Comparison of ENCODE assay signal across 1 cellular context in the genomic region with DNA sequence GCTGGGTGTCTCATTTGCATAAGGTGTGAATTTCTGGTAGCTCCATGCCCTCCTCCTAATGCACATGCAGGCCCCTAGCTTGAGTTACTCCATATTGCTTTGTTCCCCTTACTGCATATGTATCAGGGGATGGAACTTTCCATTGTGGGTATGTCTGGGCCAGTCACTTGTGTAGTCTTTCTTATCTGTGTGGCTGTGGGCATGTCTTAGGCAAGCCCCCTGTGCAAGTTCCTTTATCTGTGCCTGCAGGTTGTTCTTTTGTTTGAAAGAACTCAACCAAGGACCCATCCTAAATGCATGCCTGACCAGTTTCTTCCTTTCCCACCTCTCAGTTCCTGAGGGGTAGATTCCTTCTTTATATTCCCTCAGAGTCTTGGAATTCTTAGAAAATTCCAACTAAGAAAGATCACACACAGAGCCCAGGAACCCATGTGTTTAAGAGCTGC.
TF ChIP-seq lines count a peak whose summit lies in the region.

No MANE protein-coding gene starts in this region.

TF ChIP-seq in K562, 482 proteins besides CTCF, POLR2A, EP300 and RAD21 (continued from another document and continues in another):
- TF ChIP-seq WHSC1 (IDR thresholded peaks at IDR 0.05; ENCODE audit: low read length) (no peak), CBX3 (IDR thresholded peaks at IDR 0.05; ENCODE audit: borderline replicate concordance in 1 of 2, low read length in 2 of 2) (no peak), ZNF445 (CRISPR knock-in tag; IDR thresholded peaks at IDR 0.05; ENCODE audit: low read depth) (no peak; the same call in 1 of the 2 replicates), ZBTB8A (IDR thresholded peaks at IDR 0.05; ENCODE audit: partially characterized antibody) (no peak), YY1 (IDR thresholded peaks at IDR 0.05; ENCODE audit: borderline replicate concordance in 1 of 3, control insufficient read depth in 1 of 3, extremely low read depth in 1 of 3, insufficient read depth in 3 of 3, insufficient read length in 1 of 3, insufficient replicate concordance in 2 of 3, low read depth in 1 of 3, low read length in 2 of 3) (no peak), TAF15 (IDR thresholded peaks at IDR 0.05; ENCODE audit: low read depth, low read length) (no peak), HMG20B (CRISPR knock-in tag; IDR thresholded peaks at IDR 0.05) (no peak), ZNF668 (CRISPR knock-in tag; IDR thresholded peaks at IDR 0.05) (no peak; the same call in 1 of the 2 replicates), HLTF (IDR thresholded peaks at IDR 0.05) (no peak), PRMT5 (CRISPR knock-in tag; IDR thresholded peaks at IDR 0.05) (no peak), TAF7 (tag; IDR thresholded peaks at IDR 0.05) (no peak), RUNX1 (IDR thresholded peaks at IDR 0.05; ENCODE audit: low read depth) (no peak), ZNF696 (CRISPR knock-in tag; conservative IDR thresholded peaks at IDR 0.05) (no peak), ZNF165 (CRISPR knock-in tag; IDR thresholded peaks at IDR 0.05; ENCODE audit: borderline replicate concordance) (no peak), PTRF (tag; IDR thresholded peaks at IDR 0.05) (peak; percentile 34; the same call in 1 of the 2 replicates), CBFA2T2 (conservative IDR thresholded peaks at IDR 0.05) (peak; percentile 22; the same call in 1 of the 2 replicates), BHLHE40 (IDR thresholded peaks at IDR 0.05; ENCODE audit: low read length) (no peak), SMAD2 (IDR thresholded peaks at IDR 0.05; ENCODE audit: low read depth, low read length) (no peak), ZNF3 (CRISPR knock-in tag; IDR thresholded peaks at IDR 0.05) (no peak), XRCC3 (IDR thresholded peaks at IDR 0.05) (no peak), DACH1 (IDR thresholded peaks at IDR 0.05; ENCODE audit: partially characterized antibody) (no peak), XRCC4 (IDR thresholded peaks at IDR 0.05; ENCODE audit: extremely low read depth, insufficient read depth, insufficient read length) (no peak), BCOR (IDR thresholded peaks at IDR 0.05) (no peak), SAFB (IDR thresholded peaks at IDR 0.05; ENCODE audit: borderline replicate concordance, low read depth, low read length) (no peak), COPS2 (conservative IDR thresholded peaks at IDR 0.05) (no peak), U2AF1 (optimal IDR thresholded peaks at IDR 0.05; ENCODE audit: low read depth, low read length) (no peak), RBM22 (IDR thresholded peaks at IDR 0.05; ENCODE audit: low read depth, low read length, poor library complexity, severe bottlenecking) (no peak), ARID1B (IDR thresholded peaks at IDR 0.05) (0 out of 2 replicates have a peak, but pooled peaks have one; percentile 28), CAMTA2 (CRISPR knock-in tag; conservative IDR thresholded peaks at IDR 0.05) (no peak), KAT2B (IDR thresholded peaks at IDR 0.05; ENCODE audit: low read depth, low read length) (no peak), RFX5 (IDR thresholded peaks at IDR 0.05; ENCODE audit: low read depth, low read length) (no peak), NCOA1 (IDR thresholded peaks at IDR 0.05; ENCODE audit: low read depth) (no peak), ZBTB7A (IDR thresholded peaks at IDR 0.05; ENCODE audit: borderline replicate concordance, control insufficient read depth, low read depth, low read length) (no peak)
- TF ChIP-seq, protein P1, sequence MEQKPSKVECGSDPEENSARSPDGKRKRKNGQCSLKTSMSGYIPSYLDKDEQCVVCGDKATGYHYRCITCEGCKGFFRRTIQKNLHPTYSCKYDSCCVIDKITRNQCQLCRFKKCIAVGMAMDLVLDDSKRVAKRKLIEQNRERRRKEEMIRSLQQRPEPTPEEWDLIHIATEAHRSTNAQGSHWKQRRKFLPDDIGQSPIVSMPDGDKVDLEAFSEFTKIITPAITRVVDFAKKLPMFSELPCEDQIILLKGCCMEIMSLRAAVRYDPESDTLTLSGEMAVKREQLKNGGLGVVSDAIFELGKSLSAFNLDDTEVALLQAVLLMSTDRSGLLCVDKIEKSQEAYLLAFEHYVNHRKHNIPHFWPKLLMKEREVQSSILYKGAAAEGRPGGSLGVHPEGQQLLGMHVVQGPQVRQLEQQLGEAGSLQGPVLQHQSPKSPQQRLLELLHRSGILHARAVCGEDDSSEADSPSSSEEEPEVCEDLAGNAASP (IDR thresholded peaks at IDR 0.05): no peak
- TF ChIP-seq, protein P2, sequence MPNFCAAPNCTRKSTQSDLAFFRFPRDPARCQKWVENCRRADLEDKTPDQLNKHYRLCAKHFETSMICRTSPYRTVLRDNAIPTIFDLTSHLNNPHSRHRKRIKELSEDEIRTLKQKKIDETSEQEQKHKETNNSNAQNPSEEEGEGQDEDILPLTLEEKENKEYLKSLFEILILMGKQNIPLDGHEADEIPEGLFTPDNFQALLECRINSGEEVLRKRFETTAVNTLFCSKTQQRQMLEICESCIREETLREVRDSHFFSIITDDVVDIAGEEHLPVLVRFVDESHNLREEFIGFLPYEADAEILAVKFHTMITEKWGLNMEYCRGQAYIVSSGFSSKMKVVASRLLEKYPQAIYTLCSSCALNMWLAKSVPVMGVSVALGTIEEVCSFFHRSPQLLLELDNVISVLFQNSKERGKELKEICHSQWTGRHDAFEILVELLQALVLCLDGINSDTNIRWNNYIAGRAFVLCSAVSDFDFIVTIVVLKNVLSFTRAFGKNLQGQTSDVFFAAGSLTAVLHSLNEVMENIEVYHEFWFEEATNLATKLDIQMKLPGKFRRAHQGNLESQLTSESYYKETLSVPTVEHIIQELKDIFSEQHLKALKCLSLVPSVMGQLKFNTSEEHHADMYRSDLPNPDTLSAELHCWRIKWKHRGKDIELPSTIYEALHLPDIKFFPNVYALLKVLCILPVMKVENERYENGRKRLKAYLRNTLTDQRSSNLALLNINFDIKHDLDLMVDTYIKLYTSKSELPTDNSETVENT (CRISPR knock-in tag; IDR thresholded peaks at IDR 0.05): no peak
- TF ChIP-seq, protein P3, sequence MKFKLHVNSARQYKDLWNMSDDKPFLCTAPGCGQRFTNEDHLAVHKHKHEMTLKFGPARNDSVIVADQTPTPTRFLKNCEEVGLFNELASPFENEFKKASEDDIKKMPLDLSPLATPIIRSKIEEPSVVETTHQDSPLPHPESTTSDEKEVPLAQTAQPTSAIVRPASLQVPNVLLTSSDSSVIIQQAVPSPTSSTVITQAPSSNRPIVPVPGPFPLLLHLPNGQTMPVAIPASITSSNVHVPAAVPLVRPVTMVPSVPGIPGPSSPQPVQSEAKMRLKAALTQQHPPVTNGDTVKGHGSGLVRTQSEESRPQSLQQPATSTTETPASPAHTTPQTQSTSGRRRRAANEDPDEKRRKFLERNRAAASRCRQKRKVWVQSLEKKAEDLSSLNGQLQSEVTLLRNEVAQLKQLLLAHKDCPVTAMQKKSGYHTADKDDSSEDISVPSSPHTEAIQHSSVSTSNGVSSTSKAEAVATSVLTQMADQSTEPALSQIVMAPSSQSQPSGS (CRISPR knock-in tag; IDR thresholded peaks at IDR 0.05): no peak
- TF ChIP-seq, protein P4, sequence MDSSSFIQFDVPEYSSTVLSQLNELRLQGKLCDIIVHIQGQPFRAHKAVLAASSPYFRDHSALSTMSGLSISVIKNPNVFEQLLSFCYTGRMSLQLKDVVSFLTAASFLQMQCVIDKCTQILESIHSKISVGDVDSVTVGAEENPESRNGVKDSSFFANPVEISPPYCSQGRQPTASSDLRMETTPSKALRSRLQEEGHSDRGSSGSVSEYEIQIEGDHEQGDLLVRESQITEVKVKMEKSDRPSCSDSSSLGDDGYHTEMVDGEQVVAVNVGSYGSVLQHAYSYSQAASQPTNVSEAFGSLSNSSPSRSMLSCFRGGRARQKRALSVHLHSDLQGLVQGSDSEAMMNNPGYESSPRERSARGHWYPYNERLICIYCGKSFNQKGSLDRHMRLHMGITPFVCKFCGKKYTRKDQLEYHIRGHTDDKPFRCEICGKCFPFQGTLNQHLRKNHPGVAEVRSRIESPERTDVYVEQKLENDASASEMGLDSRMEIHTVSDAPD (CRISPR knock-in tag; IDR thresholded peaks at IDR 0.05): no peak
- TF ChIP-seq, protein P5, sequence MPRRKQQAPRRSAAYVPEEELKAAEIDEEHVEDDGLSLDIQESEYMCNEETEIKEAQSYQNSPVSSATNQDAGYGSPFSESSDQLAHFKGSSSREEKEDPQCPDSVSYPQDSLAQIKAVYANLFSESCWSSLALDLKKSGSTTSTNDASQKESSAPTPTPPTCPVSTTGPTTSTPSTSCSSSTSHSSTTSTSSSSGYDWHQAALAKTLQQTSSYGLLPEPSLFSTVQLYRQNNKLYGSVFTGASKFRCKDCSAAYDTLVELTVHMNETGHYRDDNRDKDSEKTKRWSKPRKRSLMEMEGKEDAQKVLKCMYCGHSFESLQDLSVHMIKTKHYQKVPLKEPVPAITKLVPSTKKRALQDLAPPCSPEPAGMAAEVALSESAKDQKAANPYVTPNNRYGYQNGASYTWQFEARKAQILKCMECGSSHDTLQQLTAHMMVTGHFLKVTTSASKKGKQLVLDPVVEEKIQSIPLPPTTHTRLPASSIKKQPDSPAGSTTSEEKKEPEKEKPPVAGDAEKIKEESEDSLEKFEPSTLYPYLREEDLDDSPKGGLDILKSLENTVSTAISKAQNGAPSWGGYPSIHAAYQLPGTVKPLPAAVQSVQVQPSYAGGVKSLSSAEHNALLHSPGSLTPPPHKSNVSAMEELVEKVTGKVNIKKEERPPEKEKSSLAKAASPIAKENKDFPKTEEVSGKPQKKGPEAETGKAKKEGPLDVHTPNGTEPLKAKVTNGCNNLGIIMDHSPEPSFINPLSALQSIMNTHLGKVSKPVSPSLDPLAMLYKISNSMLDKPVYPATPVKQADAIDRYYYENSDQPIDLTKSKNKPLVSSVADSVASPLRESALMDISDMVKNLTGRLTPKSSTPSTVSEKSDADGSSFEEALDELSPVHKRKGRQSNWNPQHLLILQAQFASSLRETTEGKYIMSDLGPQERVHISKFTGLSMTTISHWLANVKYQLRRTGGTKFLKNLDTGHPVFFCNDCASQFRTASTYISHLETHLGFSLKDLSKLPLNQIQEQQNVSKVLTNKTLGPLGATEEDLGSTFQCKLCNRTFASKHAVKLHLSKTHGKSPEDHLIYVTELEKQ (CRISPR knock-in tag; IDR thresholded peaks at IDR 0.05): no peak
- TF ChIP-seq, protein P6, sequence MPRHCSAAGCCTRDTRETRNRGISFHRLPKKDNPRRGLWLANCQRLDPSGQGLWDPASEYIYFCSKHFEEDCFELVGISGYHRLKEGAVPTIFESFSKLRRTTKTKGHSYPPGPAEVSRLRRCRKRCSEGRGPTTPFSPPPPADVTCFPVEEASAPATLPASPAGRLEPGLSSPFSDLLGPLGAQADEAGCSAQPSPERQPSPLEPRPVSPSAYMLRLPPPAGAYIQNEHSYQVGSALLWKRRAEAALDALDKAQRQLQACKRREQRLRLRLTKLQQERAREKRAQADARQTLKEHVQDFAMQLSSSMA (CRISPR knock-in tag; IDR thresholded peaks at IDR 0.05): no peak
- TF ChIP-seq, protein P7, sequence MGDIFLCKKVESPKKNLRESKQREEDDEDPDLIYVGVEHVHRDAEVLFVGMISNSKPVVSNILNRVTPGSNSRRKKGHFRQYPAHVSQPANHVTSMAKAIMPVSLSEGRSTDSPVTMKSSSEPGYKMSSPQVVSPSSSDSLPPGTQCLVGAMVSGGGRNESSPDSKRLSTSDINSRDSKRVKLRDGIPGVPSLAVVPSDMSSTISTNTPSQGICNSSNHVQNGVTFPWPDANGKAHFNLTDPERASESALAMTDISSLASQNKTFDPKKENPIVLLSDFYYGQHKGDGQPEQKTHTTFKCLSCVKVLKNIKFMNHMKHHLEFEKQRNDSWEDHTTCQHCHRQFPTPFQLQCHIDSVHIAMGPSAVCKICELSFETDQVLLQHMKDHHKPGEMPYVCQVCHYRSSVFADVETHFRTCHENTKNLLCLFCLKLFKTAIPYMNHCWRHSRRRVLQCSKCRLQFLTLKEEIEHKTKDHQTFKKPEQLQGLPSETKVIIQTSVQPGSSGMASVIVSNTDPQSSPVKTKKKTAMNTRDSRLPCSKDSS (IDR thresholded peaks at IDR 0.05; ENCODE audit: low read depth, partially characterized antibody): no peak
- TF ChIP-seq, protein P8, sequence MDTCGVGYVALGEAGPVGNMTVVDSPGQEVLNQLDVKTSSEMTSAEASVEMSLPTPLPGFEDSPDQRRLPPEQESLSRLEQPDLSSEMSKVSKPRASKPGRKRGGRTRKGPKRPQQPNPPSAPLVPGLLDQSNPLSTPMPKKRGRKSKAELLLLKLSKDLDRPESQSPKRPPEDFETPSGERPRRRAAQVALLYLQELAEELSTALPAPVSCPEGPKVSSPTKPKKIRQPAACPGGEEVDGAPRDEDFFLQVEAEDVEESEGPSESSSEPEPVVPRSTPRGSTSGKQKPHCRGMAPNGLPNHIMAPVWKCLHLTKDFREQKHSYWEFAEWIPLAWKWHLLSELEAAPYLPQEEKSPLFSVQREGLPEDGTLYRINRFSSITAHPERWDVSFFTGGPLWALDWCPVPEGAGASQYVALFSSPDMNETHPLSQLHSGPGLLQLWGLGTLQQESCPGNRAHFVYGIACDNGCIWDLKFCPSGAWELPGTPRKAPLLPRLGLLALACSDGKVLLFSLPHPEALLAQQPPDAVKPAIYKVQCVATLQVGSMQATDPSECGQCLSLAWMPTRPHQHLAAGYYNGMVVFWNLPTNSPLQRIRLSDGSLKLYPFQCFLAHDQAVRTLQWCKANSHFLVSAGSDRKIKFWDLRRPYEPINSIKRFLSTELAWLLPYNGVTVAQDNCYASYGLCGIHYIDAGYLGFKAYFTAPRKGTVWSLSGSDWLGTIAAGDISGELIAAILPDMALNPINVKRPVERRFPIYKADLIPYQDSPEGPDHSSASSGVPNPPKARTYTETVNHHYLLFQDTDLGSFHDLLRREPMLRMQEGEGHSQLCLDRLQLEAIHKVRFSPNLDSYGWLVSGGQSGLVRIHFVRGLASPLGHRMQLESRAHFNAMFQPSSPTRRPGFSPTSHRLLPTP (IDR thresholded peaks at IDR 0.05; ENCODE audit: borderline replicate concordance, extremely low read depth, insufficient read length): no peak
- TF ChIP-seq, protein P9, sequence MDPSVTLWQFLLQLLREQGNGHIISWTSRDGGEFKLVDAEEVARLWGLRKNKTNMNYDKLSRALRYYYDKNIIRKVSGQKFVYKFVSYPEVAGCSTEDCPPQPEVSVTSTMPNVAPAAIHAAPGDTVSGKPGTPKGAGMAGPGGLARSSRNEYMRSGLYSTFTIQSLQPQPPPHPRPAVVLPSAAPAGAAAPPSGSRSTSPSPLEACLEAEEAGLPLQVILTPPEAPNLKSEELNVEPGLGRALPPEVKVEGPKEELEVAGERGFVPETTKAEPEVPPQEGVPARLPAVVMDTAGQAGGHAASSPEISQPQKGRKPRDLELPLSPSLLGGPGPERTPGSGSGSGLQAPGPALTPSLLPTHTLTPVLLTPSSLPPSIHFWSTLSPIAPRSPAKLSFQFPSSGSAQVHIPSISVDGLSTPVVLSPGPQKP (CRISPR knock-in tag; IDR thresholded peaks at IDR 0.05): no peak
- TF ChIP-seq, protein P10, sequence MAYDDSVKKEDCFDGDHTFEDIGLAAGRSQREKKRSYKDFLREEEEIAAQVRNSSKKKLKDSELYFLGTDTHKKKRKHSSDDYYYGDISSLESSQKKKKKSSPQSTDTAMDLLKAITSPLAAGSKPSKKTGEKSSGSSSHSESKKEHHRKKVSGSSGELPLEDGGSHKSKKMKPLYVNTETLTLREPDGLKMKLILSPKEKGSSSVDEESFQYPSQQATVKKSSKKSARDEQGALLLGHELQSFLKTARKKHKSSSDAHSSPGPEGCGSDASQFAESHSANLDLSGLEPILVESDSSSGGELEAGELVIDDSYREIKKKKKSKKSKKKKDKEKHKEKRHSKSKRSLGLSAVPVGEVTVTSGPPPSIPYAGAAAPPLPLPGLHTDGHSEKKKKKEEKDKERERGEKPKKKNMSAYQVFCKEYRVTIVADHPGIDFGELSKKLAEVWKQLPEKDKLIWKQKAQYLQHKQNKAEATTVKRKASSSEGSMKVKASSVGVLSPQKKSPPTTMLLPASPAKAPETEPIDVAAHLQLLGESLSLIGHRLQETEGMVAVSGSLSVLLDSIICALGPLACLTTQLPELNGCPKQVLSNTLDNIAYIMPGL (CRISPR knock-in tag; IDR thresholded peaks at IDR 0.05): no peak
